ENCODE assay signal across 8 cellular contexts in the genomic region with DNA sequence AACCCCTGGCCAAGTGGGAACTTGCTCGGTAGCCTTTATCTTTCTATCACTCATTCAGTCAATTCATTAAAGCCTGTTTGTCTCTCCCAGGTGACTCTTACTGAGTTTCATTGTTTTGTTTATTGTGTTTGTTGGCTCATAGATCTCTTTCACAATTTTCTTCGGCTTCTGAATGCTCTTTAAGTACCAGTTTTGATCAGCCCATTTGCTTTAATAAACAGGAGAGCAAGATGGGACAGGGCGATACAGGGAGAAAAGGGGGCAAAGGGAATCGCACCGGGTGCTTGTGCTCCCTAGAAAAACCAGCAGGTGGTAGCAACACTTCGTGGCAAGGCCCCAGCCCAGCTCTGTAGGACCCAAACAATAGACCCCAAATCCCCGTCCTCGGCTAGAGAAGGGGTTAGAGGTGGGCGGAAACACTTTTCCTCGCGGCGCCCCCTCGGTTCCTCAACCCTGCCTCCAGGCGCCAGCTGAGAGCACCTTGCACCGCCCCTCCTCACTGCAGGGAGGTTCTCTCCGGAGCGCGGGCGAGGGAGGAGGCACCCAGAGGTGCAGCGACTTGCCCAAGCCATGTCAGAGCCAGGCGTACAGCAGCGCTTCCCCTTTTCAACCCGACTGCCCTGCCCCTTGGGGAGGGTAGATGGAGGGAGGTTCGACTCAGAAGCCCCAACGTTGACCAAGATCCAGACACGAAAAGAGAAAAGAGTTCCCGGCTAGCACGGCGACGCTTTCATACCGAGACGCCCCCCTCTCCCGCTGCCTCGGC. TPM values are rescaled to one million over a fixed set of nuclear protein-coding genes. Genes with fewer than 3 reads are reported as not detected.
DNase-seq lines count a peak whose midpoint lies in the region; TF ChIP-seq lines count a peak whose summit lies in the region.

No MANE protein-coding gene starts in this region.

- H3K9me3 ChIP-seq in thyroid gland = no peaks in the 10 kb centered on the region

- H3K4me3 ChIP-seq in thyroid gland (replicated peaks in 1 of 3) = peak overlapping the region; percentile 47 to 66 (median 55)

- no peaks in the 10 kb centered on the region for H3K27me3 ChIP-seq in thyroid gland

- DNase-seq in D341Med (ENCODE audit: low spot score) = peak; percentile 85
- DNase-seq in GM20000 (ENCODE audit: low spot score) = peak; percentile 88
- DNase-seq in HPDE6-E6E7 (ENCODE audit: extremely low spot score) = peak; percentile 59
- DNase-seq in SHP77 treated with DMSO at 0.1 percent for 48 hours (lab: John Stamatoyannopoulos, UW) = peak; percentile 4
- DNase-seq in activated naive CD4-positive, alpha-beta T cell (lab: John Stamatoyannopoulos, UW) = peak; percentile 18 to 70 (median 38)
- peak; percentile 55 for DNase-seq in globus pallidus (ENCODE audit: low spot score)
- peak; percentile 46 for DNase-seq in occipital lobe (lab: John Stamatoyannopoulos, UW)
- peak; percentile 66 to 67 for DNase-seq in thyroid gland

- peaks cover 11 to 22% of the 10 kb centered on the region in 2 donors for H3K4me1 ChIP-seq in thyroid gland

- no peaks in the 10 kb centered on the region for H3K36me3 ChIP-seq in thyroid gland

- intact Hi-C loops in thyroid gland (cut with DNase I) = loop anchor here (10.0 kb wide), 1 partner anchor 151 kb away; no protein-coding TSS in a partner anchor

- H3K27ac ChIP-seq in thyroid gland = peak overlapping the region; percentile 65 to 78 (median 77)

- 1 to 2% methylated on average over 26 to 29 of the region's 34 CpGs for WGBS in thyroid gland, 2 donors

- no peak for TF ChIP-seq POLR2A in thyroid gland (IDR thresholded peaks at IDR 0.05)

- TF ChIP-seq CTCF in GM20000 (IDR thresholded peaks at IDR 0.05; ENCODE audit: extremely low read depth, missing control alignments) = peak; percentile 56
- TF ChIP-seq CTCF in thyroid gland (IDR thresholded peaks at IDR 0.05) = peak; percentile 52 to 91 (median 77)

RNA-seq across cellular contexts. Expression of a gene that starts 1.0 kb away (rescaled TPM):
- total RNA-seq in occipital lobe (55.8 TPM), thyroid gland (10 to 100 TPM; 20.0 to 46.2 (median 27.4) TPM)

RNA-seq across cellular contexts. Expression of a gene that starts 31.6 kb away (rescaled TPM):
- total RNA-seq in occipital lobe = under 0.01 TPM
- total RNA-seq in thyroid gland = 1 to 10 TPM in 2 of 4 donors, under 1 TPM in 2; 0.25 to 2.9 (median 1.2) TPM

Comparison
In these comparisons a context has a peak if more than half of its experiments do, and no peak if none do; other contexts are left out.
1. Peak in every context shown above with its lines: DNase-seq, H3K4me3 ChIP-seq and H3K27ac ChIP-seq.
2. DNase-seq: peak in every context shown above with its lines; median percentile 88 in GM20000; 85 in D341Med; 66 in thyroid gland; 59 in HPDE6-E6E7; 55 in globus pallidus; 46 in occipital lobe; 38 in activated naive CD4-positive, alpha-beta T cell; 4 in SHP77 treated with DMSO at 0.1 percent for 48 hours.